In genomic region chr2:118806797-118807667, GRCh38 we compare ENCODE assay signal across 1 cellular context.
TF ChIP-seq lines count a peak whose summit lies in the region.

No MANE protein-coding gene starts in this region.

TF ChIP-seq in WTC11, 78 proteins besides CTCF, POLR2A, EP300 and RAD21 (continued from another document):
- TF ChIP-seq ATF3 (CRISPR knock-in tag; conservative IDR thresholded peaks at IDR 0.05) (no peak), JAZF1 (CRISPR knock-in tag; IDR thresholded peaks at IDR 0.05) (no peak), RORB (CRISPR knock-in tag; IDR thresholded peaks at IDR 0.05) (no peak), MLX (CRISPR knock-in tag; IDR thresholded peaks at IDR 0.05) (no peak), NFYB (CRISPR knock-in tag; conservative IDR thresholded peaks at IDR 0.05; ENCODE audit: low read depth) (no peak)
